In genomic region chr15:88246666-88247446, GRCh38 we compare ENCODE assay signal across 8 cellular contexts. TPM values are rescaled to one million over a fixed set of nuclear protein-coding genes. Genes with fewer than 3 reads are reported as not detected.
DNase-seq lines count a peak whose midpoint lies in the region; ATAC-seq and TF ChIP-seq lines count a peak whose summit lies in the region.

No MANE protein-coding gene starts in this region.

- H3K36me3 ChIP-seq in colonic mucosa (no peaks in the 10 kb centered on the region), left lung (no peaks in the 10 kb centered on the region)

- ATAC-seq in GM18870 (IDR thresholded peaks at IDR 0.05; ENCODE audit: unreplicated experiment) (peak; percentile 88), HG03135 (IDR thresholded peaks at IDR 0.05; ENCODE audit: unreplicated experiment) (peak; percentile 82), left lung (peak; percentile 97)

- H3K27me3 ChIP-seq in colonic mucosa (no peaks in the 10 kb centered on the region), left lung (peaks cover 0 to 42% of the 10 kb centered on the region in 2 donors)

- no peaks in the 10 kb centered on the region for H3K9me3 ChIP-seq in colonic mucosa
- H3K9me3 ChIP-seq in left lung = no peaks in the 10 kb centered on the region

- no peaks in the 10 kb centered on the region for H3K4me1 ChIP-seq in colonic mucosa
- H3K4me1 ChIP-seq in left lung = peaks cover 0 to 4% of the 10 kb centered on the region in 2 donors

- H3K27ac ChIP-seq in colonic mucosa (no peak overlapping the region), left lung (no peak overlapping the region)

- H3K9ac ChIP-seq in colonic mucosa (ENCODE audit: low read depth in 2 of 2, low read length in 2 of 2) = no peak overlapping the region

- peak; percentile 96 for TF ChIP-seq CTCF in AG09309 (IDR thresholded peaks at IDR 0.05; ENCODE audit: control insufficient read depth, insufficient read depth, low read depth, low read length, missing control alignments)
- peak; percentile 95 for TF ChIP-seq CTCF in colonic mucosa (IDR thresholded peaks at IDR 0.05)
- TF ChIP-seq CTCF in left lung (IDR thresholded peaks at IDR 0.05) = peak; percentile 91 to 96

- H3K4me3 ChIP-seq in AG09309 (ENCODE audit: control insufficient read depth, low read depth, low read length) (no peak overlapping the region; the same call in 1 of the 2 replicates), colonic mucosa (no peak overlapping the region), left lung (no peak overlapping the region)

- intact Hi-C loops in colonic mucosa (cut with DNase I) = loop anchor here (5.0 to 10.0 kb wide), 2 partner anchors 1330 to 1622 kb away; no protein-coding TSS in a partner anchor
- intact Hi-C loops in left lung (cut with DNase I) = no loop called here

- no peak for DNase-seq in AG09309 (ENCODE audit: low read depth)
- DNase-seq in NCI-H345 (lab: John Stamatoyannopoulos, UW) = peak; percentile 64
- DNase-seq in activated CD4-positive, alpha-beta T cell treated with anti-CD3 and anti-CD28 coated beads for 48 hours = peak; percentile 83
- peak; percentile 63 for DNase-seq in colonic mucosa
- peak; percentile 64 to 92 for DNase-seq in left lung
- peak; percentile 44 to 68 (median 50) for DNase-seq in stimulated activated CD4-positive, alpha-beta T cell treated with anti-CD3 and anti-CD28 coated beads, TNF-alpha, amount 100 ng/mL, for 24 hours (ENCODE audit: low read depth in 3 of 3)

RNA-seq across cellular contexts. Expression of gene NTRK3, which starts 9.7 kb away (rescaled TPM):
- total RNA-seq in colonic mucosa = 1 to 10 TPM; 1.2 to 1.5 TPM
- 1 to 10 TPM; 4.1 to 4.5 TPM for total RNA-seq in left lung
